ENCODE assay signal across 9 cellular contexts in the genomic region with DNA sequence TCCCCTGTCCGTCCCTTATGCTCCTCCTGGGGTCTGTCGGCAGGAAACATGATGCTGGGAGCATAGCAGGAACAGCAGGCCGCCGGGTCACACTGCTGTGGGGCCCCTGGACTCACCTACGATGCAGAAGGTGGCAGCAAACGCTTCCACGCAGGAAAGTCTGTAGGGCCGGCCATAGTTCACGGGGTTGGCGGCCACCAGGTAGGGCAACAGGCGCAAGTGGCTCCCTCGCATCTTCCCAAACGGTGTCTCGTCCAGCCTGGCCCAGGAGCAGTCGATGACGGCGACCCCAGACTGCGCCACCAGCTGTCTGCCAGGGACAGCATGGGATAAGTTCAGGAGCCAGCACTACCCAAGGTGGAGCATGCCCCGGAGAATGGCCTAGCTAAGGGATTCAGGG. TPM values are rescaled to one million over a fixed set of nuclear protein-coding genes. Genes with fewer than 3 reads are reported as not detected.
A peak's percentile ranks its signal among the peaks of the same experiment; 100 is the strongest.
DNase-seq lines count a peak whose midpoint lies in the region; ATAC-seq and TF ChIP-seq lines count a peak whose summit lies in the region.
"Had no signal": no experiment of that assay in that cellular context is flagged by ENCODE, and none has a peak within 500 bp of the region (broad histone marks: within the 10 kb centered on the region; RNA-seq: fewer than 3 reads in every experiment).

No MANE protein-coding gene starts in this region.

- H3K9ac ChIP-seq in HCT116 (ENCODE audit: low read length) = peak overlapping the region; percentile 86

- POLR2A ChIA-PET in HCT116 (lab: Charles Lee) = no interaction called here
- POLR2A ChIA-PET in activated CD4-positive, alpha-beta memory T cell treated with anti-CD3 and anti-CD28 coated beads for 36 hours (lab: Charles Lee) = interaction anchor here (0.5 to 1.1 kb wide), 2 partner anchors 41 to 143 kb away, joined by 3 read pairs; partner anchors contain the start of genes TELO2 and UBE2I

- no peak overlapping the region for H2AFZ ChIP-seq in HCT116 (ENCODE audit: low read depth, low read length, poor library complexity, severe bottlenecking)

- no peaks in the 10 kb centered on the region for H3K9me3 Mint-ChIP-seq in activated CD4-positive, alpha-beta memory T cell treated with anti-CD3 and anti-CD28 coated beads for 36 hours

- H3K79me2 ChIP-seq in HCT116 (ENCODE audit: insufficient read depth, low read length) = peaks cover 55% of the 10 kb centered on the region

- peak overlapping the region; percentile 33 for H3K27ac Mint-ChIP-seq in activated CD4-positive, alpha-beta memory T cell treated with anti-CD3 and anti-CD28 coated beads for 36 hours

- intact Hi-C loops in HCT116 (cut with micrococcal nuclease) (no loop called here), spleen (cut with DNase I; ENCODE audit: low total_unique reads) (no loop called here)
- intact Hi-C loops in activated CD4-positive, alpha-beta memory T cell treated with anti-CD3 and anti-CD28 coated beads for 36 hours (cut with micrococcal nuclease) = no loop called here

- H3K9me2 ChIP-seq in HCT116 (ENCODE audit: insufficient read depth) = no peaks in the 10 kb centered on the region

- H3K36me3 ChIP-seq in HCT116 (ENCODE audit: control insufficient read depth in 1 of 2, insufficient read depth in 2 of 2, low read length in 2 of 2) (peaks cover 0 to 9% of the 10 kb centered on the region in 2 experiments; a peak in 1 of 4 replicates), spleen (peaks cover 0 to 37% (median 30%) of the 10 kb centered on the region in 6 donors)

- peak overlapping the region; percentile 83 for H3K4me3 Mint-ChIP-seq in activated CD4-positive, alpha-beta memory T cell treated with anti-CD3 and anti-CD28 coated beads for 36 hours

- no TSS peak for BruUV-seq in HCT116 (replicated peaks; lab: Mats Ljungman, UMichigan)

- H3K27me3 ChIP-seq in HCT116 (ENCODE audit: insufficient read depth, low read length) (no peaks in the 10 kb centered on the region), spleen (replicated peaks in 1 of 7) (no peaks in the 10 kb centered on the region)

- H3K4me1 ChIP-seq in HCT116 (ENCODE audit: control insufficient read depth in 1 of 2, insufficient read depth in 2 of 2, low read length in 2 of 2) = peaks cover 14 to 19% of the 10 kb centered on the region in 2 experiments
- peaks cover 17 to 59% (median 44%) of the 10 kb centered on the region in 6 donors for H3K4me1 ChIP-seq in spleen

- DNase-seq in HCT116 (ENCODE audit: low read depth, low spot score) = no peak
- no peak for DNase-seq in activated CD4-positive, alpha-beta memory T cell treated with anti-CD3 and anti-CD28 coated beads for 36 hours
- DNase-seq in spleen = no peak
- no peak for DNase-seq in RPMI8226
- DNase-seq in T-helper 9 cell = no peak
- no peak for DNase-seq in GOT3 (lab: John Stamatoyannopoulos, UW)
- DNase-seq: NK-92 treated with Interleukin-12 subunit alpha and Interleukin-12 subunit beta, amount 100 ng/mL, for 24 hours had no signal

- no peak for TF ChIP-seq RAD21 in HCT116 (IDR thresholded peaks at IDR 0.05; ENCODE audit: low read depth)

- WGBS in spleen, 5 donors = 84 to 91% (median 85%) methylated on average over 3 to 19 of the region's 19 CpGs

- peaks cover 31% of the 10 kb centered on the region for H3K4me1 Mint-ChIP-seq in activated CD4-positive, alpha-beta memory T cell treated with anti-CD3 and anti-CD28 coated beads for 36 hours (ENCODE audit: low read depth)

- H3K9me3 ChIP-seq in HCT116 (ENCODE audit: control insufficient read depth in 1 of 2, insufficient read depth in 1 of 2, low read depth in 1 of 2, low read length in 2 of 2) (no peaks in the 10 kb centered on the region), spleen (no peaks in the 10 kb centered on the region)

- TF ChIP-seq POLR2A in HCT116 (IDR thresholded peaks at IDR 0.05; ENCODE audit: borderline replicate concordance, extremely low read depth, insufficient read depth, insufficient read length) = no peak
- no peak for TF ChIP-seq POLR2A in spleen (IDR thresholded peaks at IDR 0.05)

- CTCF ChIA-PET in HCT116 (lab: Charles Lee) = no interaction called here
- CTCF ChIA-PET in activated CD4-positive, alpha-beta memory T cell treated with anti-CD3 and anti-CD28 coated beads for 36 hours (lab: Charles Lee) = interaction anchor here (1.1 kb wide), 1 partner anchor 13 kb away, joined by 3 read pairs; no protein-coding TSS in a partner anchor

- no peaks in the 10 kb centered on the region for H3K27me3 Mint-ChIP-seq in activated CD4-positive, alpha-beta memory T cell treated with anti-CD3 and anti-CD28 coated beads for 36 hours

- peak overlapping the region; percentile 91 to 99 for H3K4me3 ChIP-seq in HCT116 (replicated peaks in 1 of 2; ENCODE audit: low read depth in 1 of 2, low read length in 2 of 2)
- peak overlapping the region; percentile 88 for H3K4me3 ChIP-seq in iPS-11a (ENCODE audit: low read depth, low read length)
- H3K4me3 ChIP-seq in spleen = peak overlapping the region in 7 of 8 donors; percentile 98 to 100 (median 100)

- H3K27ac ChIP-seq in HCT116 (ENCODE audit: low read depth, low read length) = peak overlapping the region; percentile 81
- H3K27ac ChIP-seq in spleen = peak overlapping the region in 3 of 8 donors; percentile 89 to 93 (median 91)

- no peaks in the 10 kb centered on the region for H4K20me1 ChIP-seq in HCT116 (ENCODE audit: insufficient read depth)

- peaks cover 2% of the 10 kb centered on the region for H3K36me3 Mint-ChIP-seq in activated CD4-positive, alpha-beta memory T cell treated with anti-CD3 and anti-CD28 coated beads for 36 hours

- ATAC-seq in HCT116 (no peak), HG03175 (IDR thresholded peaks at IDR 0.05; ENCODE audit: unreplicated experiment) (no peak)

- peak overlapping the region; percentile 78 for H3K4me2 ChIP-seq in HCT116 (ENCODE audit: low read length)

- TF ChIP-seq CTCF in HCT116 (IDR thresholded peaks at IDR 0.05 in 2 of 3, conservative IDR thresholded peaks at IDR 0.05 in 1 of 3; ENCODE audit: borderline replicate concordance in 1 of 3, insufficient read depth in 1 of 3, low read depth in 2 of 3, low read length in 2 of 3) (no peak), spleen (IDR thresholded peaks at IDR 0.05 in 8 of 11, conservative IDR thresholded peaks at IDR 0.05 in 3 of 11) (no peak)

- RAD21 ChIA-PET in HCT116 (lab: Charles Lee; ENCODE audit: low non-redundant PET in 1 of 2, low total read pairs in 2 of 2, uncharacterized antibody in 2 of 2, unreplicated experiment in 2 of 2) = no interaction called here

TF ChIP-seq in HCT116, 20 proteins besides CTCF, POLR2A, EP300 and RAD21:
- TF ChIP-seq ZBTB33 (IDR thresholded peaks at IDR 0.05; ENCODE audit: extremely low read depth, insufficient replicate concordance, low read length) (no peak), JUND (IDR thresholded peaks at IDR 0.05) (no peak), SRF (IDR thresholded peaks at IDR 0.05; ENCODE audit: low read depth) (no peak), CBX3 (IDR thresholded peaks at IDR 0.05; ENCODE audit: low read depth) (no peak), EGR1 (IDR thresholded peaks at IDR 0.05; ENCODE audit: low read depth) (no peak), EZH2phosphoT487 (IDR thresholded peaks at IDR 0.05; ENCODE audit: borderline replicate concordance) (no peak)

RNA-seq across cellular contexts. Expression of gene TSR3, which starts 1.0 kb away (rescaled TPM):
- total RNA-seq in HCT116 (2021; ENCODE audit: unreplicated experiment) (52.7 TPM), spleen (10 to 100 TPM; 31.1 to 73.1 (median 41.5) TPM)
- polyA plus RNA-seq in HCT116 (2012) = 40.4 and 42.8 TPM in 2 replicates
- 10 to 100 TPM; 59.6 to 60.8 TPM for total RNA-seq in activated CD4-positive, alpha-beta memory T cell treated with anti-CD3 and anti-CD28 coated beads for 36 hours
- 10 to 100 TPM; 38.0 to 65.9 (median 55.2) TPM for polyA plus RNA-seq in spleen

RNA-seq across cellular contexts. Expression of gene GNPTG, which starts 1.0 kb away (rescaled TPM):
- total RNA-seq in HCT116 (2021; ENCODE audit: unreplicated experiment) = 35.2 TPM
- 31.4 and 34.6 TPM in 2 replicates for polyA plus RNA-seq in HCT116 (2012)
- total RNA-seq in activated CD4-positive, alpha-beta memory T cell treated with anti-CD3 and anti-CD28 coated beads for 36 hours = 10 to 100 TPM; 19.0 to 19.1 TPM
- total RNA-seq in spleen = 10 to 100 TPM; 60.4 to 80.6 (median 73.4) TPM
- 10 to 100 TPM; 55.6 to 62.8 (median 56.7) TPM for polyA plus RNA-seq in spleen

RNA-seq across cellular contexts. Expression of gene BAIAP3, which starts 17.2 kb away (rescaled TPM):
- 44.7 TPM for total RNA-seq in HCT116 (2021; ENCODE audit: unreplicated experiment)
- 37.2 and 44.8 TPM in 2 replicates for polyA plus RNA-seq in HCT116 (2012)
- total RNA-seq in activated CD4-positive, alpha-beta memory T cell treated with anti-CD3 and anti-CD28 coated beads for 36 hours = under 1 TPM; 0.17 to 0.31 TPM
- total RNA-seq in spleen = 10 to 100 TPM in 2 of 7 donors, 1 to 10 TPM in 5; 5.0 to 15.7 (median 6.7) TPM
- polyA plus RNA-seq in spleen = 1 to 10 TPM; 2.7 to 7.3 (median 3.0) TPM

RNA-seq across cellular contexts. Expression of gene UBE2I, which starts 41.3 kb away (rescaled TPM):
- 212 TPM for total RNA-seq in HCT116 (2021; ENCODE audit: unreplicated experiment)
- 96.9 and 135 TPM in 2 replicates for polyA plus RNA-seq in HCT116 (2012)
- total RNA-seq in activated CD4-positive, alpha-beta memory T cell treated with anti-CD3 and anti-CD28 coated beads for 36 hours = 100 to 1,000 TPM; 248 to 249 TPM
- total RNA-seq in spleen = 100 to 1,000 TPM; 101 to 142 (median 129) TPM
- 10 to 100 TPM; 78.1 to 94.9 (median 83.7) TPM for polyA plus RNA-seq in spleen

Comparison
In these comparisons a context has a peak if more than half of its experiments do, and no peak if none do; other contexts are left out.
1. RNA of gene BAIAP3, which starts 17.2 kb away (total RNA-seq): 44.7 TPM in HCT116 (single experiment) and 5.0 to 15.7 TPM in spleen; 0.17 to 0.31 TPM in activated CD4-positive, alpha-beta memory T cell treated with anti-CD3 and anti-CD28 coated beads for 36 hours; every median in the first group is over 4 times any median in the second.
2. Peak in every context shown above with its lines, with median percentiles within 50 percentile points of each other: H3K4me3 ChIP-seq.